In genomic region chr4:158161561-158162354, GRCh38 we compare ENCODE assay signal across 11 cellular contexts. TPM values are rescaled to one million over a fixed set of nuclear protein-coding genes. Genes with fewer than 3 reads are reported as not detected.
DNase-seq lines count a peak whose midpoint lies in the region; ATAC-seq and TF ChIP-seq lines count a peak whose summit lies in the region.
"Had no signal": no experiment of that assay in that cellular context is flagged by ENCODE, and none has a peak within 500 bp of the region (broad histone marks: within the 10 kb centered on the region; RNA-seq: fewer than 3 reads in every experiment).

No MANE protein-coding gene starts in this region.

- H3K36me3 Mint-ChIP-seq in MCF 10A (ENCODE audit: insufficient read depth, unreplicated experiment), result no peaks in the 10 kb centered on the region

- CTCF ChIA-PET in MCF 10A (lab: Yijun Ruan, JAX), result interaction anchor here (2.9 kb wide), 1 partner anchor 10 kb away, joined by 16 read pairs; the partner anchor contains the start of gene GASK1B
- CTCF ChIA-PET in HEK293T (lab: Yijun Ruan, JAX), result interaction anchor here (2.2 kb wide), 1 partner anchor 10 kb away, joined by 6 read pairs; no protein-coding TSS in a partner anchor

- H3K4me1 ChIP-seq in thoracic aorta (ENCODE audit: control insufficient read depth in 1 of 2, low read depth in 2 of 2), result peaks cover 33 to 90% of the 10 kb centered on the region in 2 donors

- no TSS peak for BruUV-seq in MCF 10A (replicated peaks; lab: Mats Ljungman, UMichigan)

- peaks cover 44% of the 10 kb centered on the region for H3K4me1 Mint-ChIP-seq in MCF 10A (ENCODE audit: insufficient read depth, unreplicated experiment)

- TF ChIP-seq CTCF in MCF 10A (IDR thresholded peaks at IDR 0.05; ENCODE audit: unreplicated experiment) (no peak), kidney epithelial cell (IDR thresholded peaks at IDR 0.05; ENCODE audit: insufficient read depth, low read length, poor library complexity, severe bottlenecking) (no peak), thoracic aorta (IDR thresholded peaks at IDR 0.05) (no peak)

- TF ChIP-seq EP300 in Ishikawa (IDR thresholded peaks at IDR 0.05; ENCODE audit: borderline replicate concordance), result no peak

- POLR2A ChIA-PET in MCF 10A (lab: Yijun Ruan, JAX) (interaction anchor here (1.2 to 2.5 kb wide), 2 partner anchors 9 to 103 kb away, joined by 3 to 10 read pairs; no protein-coding TSS in a partner anchor), HEK293T (lab: Yijun Ruan, JAX) (no interaction called here)

- no peaks in the 10 kb centered on the region for H3K9me3 ChIP-seq in thoracic aorta

- DNase-seq in MCF 10A (ENCODE audit: unreplicated experiment) (peak; percentile 52), kidney epithelial cell (ENCODE audit: low read depth) (peak; percentile 93), thoracic aorta (ENCODE audit: low spot score) (peak; percentile 48), HEK293T (ENCODE audit: extremely low spot score) (no peak), NCI-H446 treated with DMSO at 0.1 percent for 48 hours (lab: John Stamatoyannopoulos, UW) (no peak), NCI-H2196 treated with DMSO at 0.1 percent for 48 hours (lab: John Stamatoyannopoulos, UW; ENCODE audit: unreplicated experiment) (no peak)
- DNase-seq: activated gamma-delta T cell treated with Interleukin-2 at 50 U/mL for 16 hours, NCI-H2081 treated with DMSO at 0.1 percent for 48 hours, retina had no signal

- ATAC-seq in thoracic aorta (ENCODE audit: insufficient number of reproducible peaks, low FRiP score, low read depth) (peak; percentile 73), GM19397 (IDR thresholded peaks at IDR 0.05; ENCODE audit: unreplicated experiment) (no peak)

- intact Hi-C loops in MCF 10A (cut with micrococcal nuclease), result no loop called here

- no peak overlapping the region for H3K4me3 Mint-ChIP-seq in MCF 10A (ENCODE audit: unreplicated experiment)

- H3K27me3 ChIP-seq in kidney epithelial cell (ENCODE audit: control insufficient read depth, insufficient read depth, low read length), result no peaks in the 10 kb centered on the region
- no peaks in the 10 kb centered on the region for H3K27me3 ChIP-seq in thoracic aorta (replicated peaks; ENCODE audit: insufficient read depth)

- H3K27ac Mint-ChIP-seq in MCF 10A (ENCODE audit: low read depth, unreplicated experiment), result peak overlapping the region; percentile 3

- peak overlapping the region; percentile 46 to 93 for H3K27ac ChIP-seq in thoracic aorta

- H3K4me3 ChIP-seq in kidney epithelial cell (ENCODE audit: low read depth, low read length) (no peak overlapping the region), thoracic aorta (peak overlapping the region; percentile 18)

- H3K27me3 Mint-ChIP-seq in MCF 10A (ENCODE audit: insufficient read depth, unreplicated experiment), result no peaks in the 10 kb centered on the region

- H3K36me3 ChIP-seq in kidney epithelial cell (ENCODE audit: control insufficient read depth, insufficient read depth, low read length) (no peaks in the 10 kb centered on the region), thoracic aorta (no peaks in the 10 kb centered on the region)

- H3K9me3 Mint-ChIP-seq in MCF 10A (ENCODE audit: unreplicated experiment), result no peaks in the 10 kb centered on the region

- TF ChIP-seq RAD21 in Ishikawa (IDR thresholded peaks at IDR 0.05; ENCODE audit: low read depth), result no peak

TF ChIP-seq in Ishikawa, 13 proteins besides CTCF, POLR2A, EP300 and RAD21:
- TF ChIP-seq EGR1 (IDR thresholded peaks at IDR 0.05), result no peak
- TF ChIP-seq TEAD4 (IDR thresholded peaks at IDR 0.05), result peak; percentile 20; the same call in 1 of the 2 replicates
- no peak for TF ChIP-seq NFIC (IDR thresholded peaks at IDR 0.05)

TF ChIP-seq in HEK293T, 16 proteins besides CTCF, POLR2A, EP300 and RAD21:
- TF ChIP-seq FOXM1 (IDR thresholded peaks at IDR 0.05; ENCODE audit: borderline replicate concordance) (no peak), ELF4 (IDR thresholded peaks at IDR 0.05) (no peak), HDGF (IDR thresholded peaks at IDR 0.05; ENCODE audit: borderline replicate concordance) (no peak), TARDBP (IDR thresholded peaks at IDR 0.05) (no peak), FOXA1 (IDR thresholded peaks at IDR 0.05) (no peak), L3MBTL2 (conservative IDR thresholded peaks at IDR 0.05) (no peak), FOXK2 (IDR thresholded peaks at IDR 0.05) (no peak), ARNT (IDR thresholded peaks at IDR 0.05) (no peak), SUZ12 (IDR thresholded peaks at IDR 0.05) (no peak), ZNF384 (IDR thresholded peaks at IDR 0.05) (no peak), SP1 (IDR thresholded peaks at IDR 0.05) (no peak), PKNOX1 (IDR thresholded peaks at IDR 0.05) (no peak), BHLHE40 (IDR thresholded peaks at IDR 0.05; ENCODE audit: borderline replicate concordance) (no peak), LEF1 (IDR thresholded peaks at IDR 0.05; ENCODE audit: borderline replicate concordance) (no peak), CTBP1 (IDR thresholded peaks at IDR 0.05; ENCODE audit: borderline replicate concordance) (no peak), NFRKB (IDR thresholded peaks at IDR 0.05) (no peak)

RNA-seq across cellular contexts. Expression of gene GASK1B, which starts 11.1 kb away (rescaled TPM):
- 7.2 and 9.7 TPM in 2 replicates for total RNA-seq in MCF 10A (2022)
- 1.8 and 2.6 TPM in 2 replicates for total RNA-seq in kidney epithelial cell
- total RNA-seq in thoracic aorta, result 100 to 1,000 TPM; 147 to 169 TPM

RNA-seq across cellular contexts. Expression of gene TMEM144, which starts 48.5 kb away (rescaled TPM):
- total RNA-seq in MCF 10A (2022), result 4.4 and 6.4 TPM in 2 replicates
- 8.4 and 12.2 TPM in 2 replicates for total RNA-seq in kidney epithelial cell
- 10 to 100 TPM; 22.6 to 24.2 TPM for total RNA-seq in thoracic aorta

Comparison
In these comparisons a context has a peak if more than half of its experiments do, and no peak if none do; other contexts are left out.
1. DNase-seq: peak in MCF 10A (single experiment), kidney epithelial cell (single experiment) and thoracic aorta (single experiment); none in HEK293T (single experiment), NCI-H446 treated with DMSO at 0.1 percent for 48 hours (single experiment) and NCI-H2196 treated with DMSO at 0.1 percent for 48 hours (single experiment).
2. RNA of gene GASK1B, which starts 11.1 kb away (total RNA-seq): 147 to 169 TPM in thoracic aorta; 7.2 to 9.7 TPM in MCF 10A and 1.8 to 2.6 TPM in kidney epithelial cell; every median in the first group is over 10 times any median in the second.